Comparison of ENCODE assay signal across 19 cellular contexts in genomic region chr11:68298659-68299516, GRCh38. TPM values are rescaled to one million over a fixed set of nuclear protein-coding genes. Genes with fewer than 3 reads are reported as not detected.
DNase-seq lines count a peak whose midpoint lies in the region; ATAC-seq, FAIRE-seq and TF ChIP-seq lines count a peak whose summit lies in the region.
"Had no signal": no experiment of that assay in that cellular context is flagged by ENCODE, and none has a peak within 500 bp of the region (broad histone marks: within the 10 kb centered on the region; RNA-seq: fewer than 3 reads in every experiment).

No MANE protein-coding gene starts in this region.

- H3K36me3 Mint-ChIP-seq in Caco-2 (ENCODE audit: insufficient read depth, unreplicated experiment) = peaks cover 7% of the 10 kb centered on the region
- no peaks in the 10 kb centered on the region for H3K36me3 Mint-ChIP-seq in naive thymus-derived CD8-positive, alpha-beta T cell
- H3K36me3 Mint-ChIP-seq: activated naive CD4-positive, alpha-beta T cell treated with anti-CD3 and anti-CD28 coated beads, Interleukin-2, amount 10 ng/mL, durations not matched to agents 7 days and 5 days; T-cell had no signal

- H3K27ac Mint-ChIP-seq in Caco-2 (ENCODE audit: unreplicated experiment) = peak overlapping the region; percentile 89
- H3K27ac Mint-ChIP-seq in naive thymus-derived CD8-positive, alpha-beta T cell = no peak overlapping the region
- H3K27ac Mint-ChIP-seq: activated naive CD4-positive, alpha-beta T cell treated with anti-CD3 and anti-CD28 coated beads, Interleukin-2, amount 10 ng/mL, durations not matched to agents 7 days and 5 days; T-cell had no signal

- POLR2A ChIA-PET in Caco-2 (lab: Charles Lee) = interaction anchor here (0.8 to 4.0 kb wide), 10 partner anchors 12 to 83 kb away, joined by 3 to 43 read pairs (median 4); partner anchors contain the start of gene C11orf24
- POLR2A ChIA-PET in naive thymus-derived CD8-positive, alpha-beta T cell (lab: Charles Lee) = interaction anchor here (0.6 to 5.2 kb wide), 3 partner anchors 27 to 63 kb away, joined by 4 to 49 read pairs (median 21); partner anchors contain the start of gene C11orf24

- peak overlapping the region; percentile 73 for H3K4me3 Mint-ChIP-seq in Caco-2 (ENCODE audit: unreplicated experiment)
- H3K4me3 Mint-ChIP-seq in naive thymus-derived CD8-positive, alpha-beta T cell = no peak overlapping the region
- H3K4me3 Mint-ChIP-seq: activated naive CD4-positive, alpha-beta T cell treated with anti-CD3 and anti-CD28 coated beads, Interleukin-2, amount 10 ng/mL, durations not matched to agents 7 days and 5 days; T-cell had no signal

- no peaks in the 10 kb centered on the region for H3K36me3 ChIP-seq in Caco-2 (ENCODE audit: control insufficient read depth, insufficient read depth, low read length)
- no peaks in the 10 kb centered on the region for H3K36me3 ChIP-seq in left ventricle myocardium inferior
- no peaks in the 10 kb centered on the region for H3K36me3 ChIP-seq in pancreas
- H3K36me3 ChIP-seq: BE2C, vagina had no signal

- ATAC-seq in pancreas = peak; percentile 3 to 17 (median 10)
- ATAC-seq in GM18858 (IDR thresholded peaks at IDR 0.05; ENCODE audit: unreplicated experiment) = no peak
- no peak for ATAC-seq in naive thymus-derived CD8-positive, alpha-beta T cell

- no peak for FAIRE-seq in pancreas (lab: Jason Lieb, UNC)
- FAIRE-seq: D721Med, G401.6, GM12878 had no signal

- DNase-seq in Caco-2 (peak; percentile 54 to 70), HuH-7 (ENCODE audit: low spot score) (peak; percentile 71), left ventricle myocardium inferior (peak; percentile 22), pancreas (peak in 1 of 6 donors; percentile 34), NCI-H1694 treated with DMSO at 0.1 percent for 48 hours (lab: John Stamatoyannopoulos, UW) (no peak)
- no peak for DNase-seq in naive thymus-derived CD8-positive, alpha-beta T cell
- DNase-seq: activated naive CD4-positive, alpha-beta T cell treated with anti-CD3 and anti-CD28 coated beads, Interleukin-2, amount 10 ng/mL, durations not matched to agents 7 days and 5 days; activated T-cell treated with anti-CD3 and anti-CD28 coated beads, Interleukin-2, amount 50 U/mL, for 1 hour; BE2C; NCI-H1436; NCI-H2171 treated with DMSO at 0.1 percent for 48 hours; occipital lobe; substantia nigra; T-cell had no signal

- H3K4me3 ChIP-seq in Caco-2 (ENCODE audit: low read depth, low read length) (no peak overlapping the region), left ventricle myocardium inferior (no peak overlapping the region), pancreas (peak overlapping the region in 1 of 4 donors; percentile 30)
- H3K4me3 ChIP-seq: GM12878, vagina had no signal

- CTCF ChIA-PET in Caco-2 (lab: Charles Lee) = interaction anchor here (0.6 to 4.4 kb wide), 25 partner anchors 8 to 1083 kb away, joined by 3 to 100 read pairs (median 5); partner anchors contain the start of genes ALDH3B1, C11orf24 and LRP5

- H3K9me3 ChIP-seq in Caco-2 (peaks cover 5% of the 10 kb centered on the region), left ventricle myocardium inferior (replicated peaks) (no peaks in the 10 kb centered on the region), pancreas (no peaks in the 10 kb centered on the region)
- H3K9me3 ChIP-seq: BE2C, vagina had no signal

- H3K27ac ChIP-seq in left ventricle myocardium inferior (replicated peaks) = peak overlapping the region; percentile 48
- H3K27ac ChIP-seq in pancreas = peak overlapping the region in 3 of 4 donors; percentile 67 to 87 (median 78)
- H3K27ac ChIP-seq: vagina had no signal

- H3K27me3 Mint-ChIP-seq in Caco-2 (ENCODE audit: insufficient read depth, unreplicated experiment) = no peaks in the 10 kb centered on the region
- no peaks in the 10 kb centered on the region for H3K27me3 Mint-ChIP-seq in naive thymus-derived CD8-positive, alpha-beta T cell
- H3K27me3 Mint-ChIP-seq: T-cell had no signal

- TF ChIP-seq CTCF in Caco-2 (IDR thresholded peaks at IDR 0.05; ENCODE audit: insufficient read depth in 1 of 2, low read depth in 1 of 2, low read length in 1 of 2, severe bottlenecking in 1 of 2, unreplicated experiment in 1 of 2) (no peak), left ventricle myocardium inferior (IDR thresholded peaks at IDR 0.05; ENCODE audit: borderline replicate concordance) (no peak), pancreas (IDR thresholded peaks at IDR 0.05) (no peak)

- 69 to 75% methylated on average over 15 of the region's 15 CpGs for WGBS in pancreas, 2 donors

- intact Hi-C loops in Caco-2 (cut with micrococcal nuclease; ENCODE audit: unreplicated experiment) = loop anchor here (2.0 to 10.0 kb wide), 3 partner anchors 44 to 174 kb away; partner anchors contain the start of gene CHKA
- intact Hi-C loops in left ventricle myocardium inferior (cut with micrococcal nuclease) = loop anchor here (2.0 kb wide), 1 partner anchor 42 kb away; no protein-coding TSS in a partner anchor
- intact Hi-C loops in pancreas (cut with DNase I) = loop anchor here in 2 of 3 donors (5.0 kb wide), 1 partner anchor 42 kb away; no protein-coding TSS in a partner anchor

- BruUV-seq in Caco-2 (replicated peaks; lab: Mats Ljungman, UMichigan) = TSS peak; percentile 78

- peaks cover 39% of the 10 kb centered on the region for H3K4me1 ChIP-seq in Caco-2
- H3K4me1 ChIP-seq in left ventricle myocardium inferior = peaks cover 19% of the 10 kb centered on the region
- H3K4me1 ChIP-seq in pancreas = peaks cover 9 to 12% (median 11%) of the 10 kb centered on the region in 3 donors
- H3K4me1 ChIP-seq: BE2C had no signal

- peaks cover 3% of the 10 kb centered on the region for H3K9me3 Mint-ChIP-seq in Caco-2 (ENCODE audit: unreplicated experiment)
- no peaks in the 10 kb centered on the region for H3K9me3 Mint-ChIP-seq in naive thymus-derived CD8-positive, alpha-beta T cell
- H3K9me3 Mint-ChIP-seq: activated naive CD4-positive, alpha-beta T cell treated with anti-CD3 and anti-CD28 coated beads, Interleukin-2, amount 10 ng/mL, durations not matched to agents 7 days and 5 days; T-cell had no signal

- H3K4me1 Mint-ChIP-seq in Caco-2 (ENCODE audit: low read depth, unreplicated experiment) = peaks cover 27% of the 10 kb centered on the region
- H3K4me1 Mint-ChIP-seq in naive thymus-derived CD8-positive, alpha-beta T cell = peaks cover 5 to 18% (median 6%) of the 10 kb centered on the region in 4 donors

- H3K27me3 ChIP-seq in Caco-2 (replicated peaks; ENCODE audit: control insufficient read depth, insufficient read depth, low read length) = no peaks in the 10 kb centered on the region
- H3K27me3 ChIP-seq in left ventricle myocardium inferior (ENCODE audit: low read depth) = no peaks in the 10 kb centered on the region
- no peaks in the 10 kb centered on the region for H3K27me3 ChIP-seq in pancreas
- H3K27me3 ChIP-seq: BE2C, vagina had no signal

RNA-seq across cellular contexts. Expression of gene LRP5, which starts 13.5 kb away (rescaled TPM):
- total RNA-seq in Caco-2 (2022) (94.3 TPM in 2 replicates), left ventricle myocardium inferior (54.7 TPM), pancreas (10 to 100 TPM; 27.4 to 50.6 (median 31.3) TPM)
- 10 to 100 TPM; 43.7 to 62.8 TPM for polyA plus RNA-seq in pancreas
- 1 to 10 TPM; 3.0 to 3.6 TPM for total RNA-seq in naive thymus-derived CD8-positive, alpha-beta T cell
- 1 to 10 TPM in 2 of 3 donors, under 1 TPM in 1; 0.19 to 1.4 (median 1.4) TPM for polyA plus RNA-seq in naive thymus-derived CD8-positive, alpha-beta T cell

RNA-seq across cellular contexts. Expression of gene C11orf24, which starts 27.1 kb away (rescaled TPM):
- total RNA-seq in Caco-2 (2022) = 79.8 and 83.2 TPM in 2 replicates
- 28.6 TPM for total RNA-seq in left ventricle myocardium inferior
- 10 to 100 TPM; 12.4 to 19.9 (median 16.6) TPM for total RNA-seq in pancreas
- 10 to 100 TPM; 19.0 to 20.3 TPM for polyA plus RNA-seq in pancreas
- 10 to 100 TPM; 17.9 to 19.4 TPM for total RNA-seq in naive thymus-derived CD8-positive, alpha-beta T cell
- 10 to 100 TPM in 1 of 3 donors, 1 to 10 TPM in 2; 6.1 to 10.4 (median 6.6) TPM for polyA plus RNA-seq in naive thymus-derived CD8-positive, alpha-beta T cell

Comparison
In these comparisons a context has a peak if more than half of its experiments do, and no peak if none do; other contexts are left out.
1. DNase-seq: peak in Caco-2 (2 of 2), HuH-7 (single experiment) and left ventricle myocardium inferior (single experiment); none in naive thymus-derived CD8-positive, alpha-beta T cell (0 of 10) and NCI-H1694 treated with DMSO at 0.1 percent for 48 hours (single experiment).
2. ATAC-seq: peak in pancreas (4 of 4); none in GM18858 (single experiment) and naive thymus-derived CD8-positive, alpha-beta T cell (0 of 2).
3. RNA of gene LRP5, which starts 13.5 kb away (total RNA-seq): 94.3 TPM in Caco-2, 54.7 TPM in left ventricle myocardium inferior (single experiment) and 27.4 to 50.6 TPM in pancreas; 3.0 to 3.6 TPM in naive thymus-derived CD8-positive, alpha-beta T cell; every median in the first group is over 4 times any median in the second.